In the genomic region with DNA sequence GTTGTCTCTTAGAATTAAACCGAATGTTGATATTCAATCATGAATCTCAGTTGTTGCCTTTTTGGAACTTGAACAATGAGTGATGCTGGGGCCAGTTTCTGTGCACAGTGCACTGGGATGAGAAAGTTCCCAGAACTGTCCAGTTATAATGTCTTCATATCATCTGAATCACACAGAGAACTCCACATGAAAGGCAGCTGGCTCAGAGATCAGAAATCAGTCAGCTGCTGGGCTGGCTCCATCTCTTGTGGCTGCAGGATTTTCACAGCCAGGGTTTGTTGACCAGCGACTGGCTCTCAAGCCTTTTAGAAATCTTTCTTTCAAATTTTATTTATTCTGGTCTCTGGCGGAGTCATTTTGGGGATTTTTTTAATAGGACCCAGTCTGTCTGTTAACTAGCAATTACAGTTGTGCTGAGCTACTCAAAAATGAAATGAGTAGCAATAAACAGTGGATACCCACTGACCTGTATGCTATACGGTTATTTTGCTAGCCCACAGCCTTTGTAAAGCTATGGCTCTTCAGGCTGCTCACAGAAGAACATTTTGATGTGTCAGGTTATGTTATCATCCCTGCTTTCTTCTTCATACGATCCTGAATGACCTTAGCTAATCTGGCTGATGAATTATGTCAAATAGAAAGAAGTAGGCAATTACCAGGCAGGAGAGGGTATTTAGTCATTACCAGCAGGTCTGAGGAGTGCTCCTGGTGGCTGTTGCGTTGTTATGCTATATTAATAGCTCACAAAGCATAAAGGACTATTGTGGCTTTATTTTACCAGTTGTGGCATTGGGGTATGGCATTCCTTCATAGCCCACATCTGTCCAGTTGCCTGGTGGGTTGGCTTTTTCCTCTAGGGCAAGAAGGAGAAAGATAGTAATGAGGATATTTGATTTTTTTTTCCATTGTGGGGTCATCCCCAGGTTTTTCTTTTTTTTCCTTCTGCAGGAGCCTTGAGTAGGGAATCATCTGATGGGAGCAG, we compare ENCODE assay signal across 17 cellular contexts. TPM values are rescaled to one million over a fixed set of nuclear protein-coding genes. Genes with fewer than 3 reads are reported as not detected.
DNase-seq lines count a peak whose midpoint lies in the region; ATAC-seq and TF ChIP-seq lines count a peak whose summit lies in the region.
"Had no signal": no experiment of that assay in that cellular context is flagged by ENCODE, and none has a peak within 500 bp of the region (broad histone marks: within the 10 kb centered on the region; RNA-seq: fewer than 3 reads in every experiment).

No MANE protein-coding gene starts in this region.

- intact Hi-C loops in Right ventricle myocardium inferior (cut with DNase I), result no loop called here

- peak; percentile 75 for DNase-seq in DMS79 (lab: John Stamatoyannopoulos, UW)
- DNase-seq in NCI-H1105 treated with DMSO at 0.1 percent for 48 hours (lab: John Stamatoyannopoulos, UW), result peak; percentile 73
- DNase-seq in coronary artery (ENCODE audit: low spot score), result no peak
- DNase-seq in neural progenitor cell (ENCODE audit: low spot score), result peak; percentile 13
- DNase-seq in HAP-1 (ENCODE audit: low spot score in 2 of 2), result no peak
- no peak for DNase-seq in NCI-H2081 (lab: John Stamatoyannopoulos, UW)
- no peak for DNase-seq in Right ventricle myocardium inferior (ENCODE audit: missing footprints)
- no peak for DNase-seq in activated gamma-delta T cell treated with Interleukin-2 at 50 U/mL for 16 hours
- DNase-seq: activated CD4-positive, alpha-beta T cell treated with anti-CD3 and anti-CD28 coated beads, Interleukin-2, amount 10 ng/mL, durations not matched to agents 7 days and 5 days; activated T-cell treated with anti-CD3 and anti-CD28 coated beads, Interleukin-2, amount 50 U/mL, for 72 hours; amniotic stem cell; mucosa of descending colon; right lobe of liver; stimulated activated CD4-positive, alpha-beta T cell treated with anti-CD3 and anti-CD28 coated beads, Interleukin-4, amount 100 ng/mL, for 24 hours; T-helper 17 cell had no signal

- H3K9me3 ChIP-seq in neural progenitor cell (ENCODE audit: low read depth) (no peaks in the 10 kb centered on the region), HAP-1 (no peaks in the 10 kb centered on the region)
- H3K9me3 ChIP-seq: mucosa of descending colon, right lobe of liver had no signal

- H3K9ac ChIP-seq in neural progenitor cell, result no peak overlapping the region
- H3K9ac ChIP-seq: BLaER1 had no signal

- peak overlapping the region; percentile 63 to 80 for H3K27ac ChIP-seq in coronary artery
- no peak overlapping the region for H3K27ac ChIP-seq in neural progenitor cell
- H3K27ac ChIP-seq: BLaER1, right lobe of liver had no signal

- no peaks in the 10 kb centered on the region for H3K9me3 Mint-ChIP-seq in neural progenitor cell
- H3K9me3 Mint-ChIP-seq: activated CD4-positive, alpha-beta T cell treated with anti-CD3 and anti-CD28 coated beads, Interleukin-2, amount 10 ng/mL, durations not matched to agents 7 days and 5 days; stimulated activated memory B cell treated with anti-CD40 and anti-IgM and Interleukin-4, amounts not matched to agents 10 μg/mL and 1 μg/mL and 100 μg/mL, for 72 hours had no signal

- H3K27me3 Mint-ChIP-seq in neural progenitor cell (ENCODE audit: insufficient read depth, low read depth), result peaks cover 11% of the 10 kb centered on the region

- peaks cover 50% of the 10 kb centered on the region for H3K4me1 Mint-ChIP-seq in neural progenitor cell
- H3K4me1 Mint-ChIP-seq: activated CD4-positive, alpha-beta T cell treated with anti-CD3 and anti-CD28 coated beads, Interleukin-2, amount 10 ng/mL, durations not matched to agents 7 days and 5 days had no signal

- no peaks in the 10 kb centered on the region for H4K20me1 ChIP-seq in neural progenitor cell (ENCODE audit: low read depth)
- H4K20me1 ChIP-seq: BLaER1 had no signal

- H3K4me1 ChIP-seq in neural progenitor cell (peaks cover 31% of the 10 kb centered on the region), HAP-1 (no peaks in the 10 kb centered on the region)
- H3K4me1 ChIP-seq: BLaER1 had no signal

- H3K4me3 ChIP-seq in coronary artery, result peak overlapping the region; percentile 27
- peak overlapping the region; percentile 63 for H3K4me3 ChIP-seq in neural progenitor cell
- H3K4me3 ChIP-seq in HAP-1, result no peak overlapping the region
- H3K4me3 ChIP-seq: BLaER1, mucosa of descending colon, right lobe of liver had no signal

- no peaks in the 10 kb centered on the region for H3K36me3 ChIP-seq in neural progenitor cell
- no peaks in the 10 kb centered on the region for H3K36me3 ChIP-seq in HAP-1 (replicated peaks)
- H3K36me3 ChIP-seq: BLaER1, right lobe of liver had no signal

- peaks cover 3% of the 10 kb centered on the region for H3K36me3 Mint-ChIP-seq in neural progenitor cell
- H3K36me3 Mint-ChIP-seq: stimulated activated memory B cell treated with anti-CD40 and anti-IgM and Interleukin-4, amounts not matched to agents 10 μg/mL and 1 μg/mL and 100 μg/mL, for 72 hours had no signal

- H3K27me3 ChIP-seq in neural progenitor cell, result peaks cover 19% of the 10 kb centered on the region
- peaks cover 55% of the 10 kb centered on the region for H3K27me3 ChIP-seq in HAP-1 (ENCODE audit: low read depth)
- H3K27me3 ChIP-seq: BLaER1 had no signal

- in situ Hi-C loops in HAP-1 (cut with MboI; ENCODE audit: low sequenced_read_pairs), result no loop called here

- ATAC-seq in Right ventricle myocardium inferior, result no peak
- ATAC-seq: activated T-cell treated with anti-CD3 and anti-CD28 coated beads, Interleukin-2, amount 50 U/mL, for 72 hours; mucosa of descending colon; right lobe of liver; stimulated activated memory B cell treated with anti-CD40 and anti-IgM and Interleukin-4, amounts not matched to agents 10 μg/mL and 1 μg/mL and 100 μg/mL, for 72 hours; T-helper 17 cell had no signal

- TF ChIP-seq CTCF in coronary artery (IDR thresholded peaks at IDR 0.05) (no peak), neural progenitor cell (IDR thresholded peaks at IDR 0.05) (no peak)

- H3K79me2 ChIP-seq in neural progenitor cell (ENCODE audit: low read depth), result peaks cover 36% of the 10 kb centered on the region

- peak overlapping the region; percentile 93 for H3K4me2 ChIP-seq in neural progenitor cell
- H3K4me2 ChIP-seq: BLaER1 had no signal

- peak overlapping the region; percentile 98 for H3K4me3 Mint-ChIP-seq in neural progenitor cell
- H3K4me3 Mint-ChIP-seq: activated CD4-positive, alpha-beta T cell treated with anti-CD3 and anti-CD28 coated beads, Interleukin-2, amount 10 ng/mL, durations not matched to agents 7 days and 5 days; activated T-cell treated with anti-CD3 and anti-CD28 coated beads, Interleukin-2, amount 50 U/mL, for 72 hours; stimulated activated memory B cell treated with anti-CD40 and anti-IgM and Interleukin-4, amounts not matched to agents 10 μg/mL and 1 μg/mL and 100 μg/mL, for 72 hours; T-helper 17 cell had no signal

- H3K27ac Mint-ChIP-seq in neural progenitor cell, result peak overlapping the region; percentile 99
- H3K27ac Mint-ChIP-seq: activated CD4-positive, alpha-beta T cell treated with anti-CD3 and anti-CD28 coated beads, Interleukin-2, amount 10 ng/mL, durations not matched to agents 7 days and 5 days; activated T-cell treated with anti-CD3 and anti-CD28 coated beads, Interleukin-2, amount 50 U/mL, for 72 hours; stimulated activated memory B cell treated with anti-CD40 and anti-IgM and Interleukin-4, amounts not matched to agents 10 μg/mL and 1 μg/mL and 100 μg/mL, for 72 hours; T-helper 17 cell had no signal

- peaks cover 46% of the 10 kb centered on the region for H3F3A ChIP-seq in neural progenitor cell (ENCODE audit: low read depth)

- H2AFZ ChIP-seq in neural progenitor cell (replicated peaks), result no peak overlapping the region

RNA-seq across cellular contexts. Expression of gene FAT3, which starts 3.6 kb away (rescaled TPM):
- 20.9 and 22.0 TPM in 2 replicates for total RNA-seq in neural progenitor cell (ENCODE audit: low replicate concordance)
- total RNA-seq in Right ventricle myocardium inferior, result 0.03 TPM
- total RNA-seq: activated CD4-positive, alpha-beta T cell treated with anti-CD3 and anti-CD28 coated beads, Interleukin-2, amount 10 ng/mL, durations not matched to agents 7 days and 5 days; activated T-cell treated with anti-CD3 and anti-CD28 coated beads, Interleukin-2, amount 50 U/mL, for 72 hours; T-helper 17 cell had no signal

Comparison
In these comparisons a context has a peak if more than half of its experiments do, and no peak if none do; other contexts are left out.
1. DNase-seq: peak in DMS79 (single experiment), NCI-H1105 treated with DMSO at 0.1 percent for 48 hours (single experiment) and neural progenitor cell (single experiment); none in coronary artery (single experiment), HAP-1 (0 of 2), NCI-H2081 (0 of 2), Right ventricle myocardium inferior (single experiment) and activated gamma-delta T cell treated with Interleukin-2 at 50 U/mL for 16 hours (single experiment).
2. RNA of gene FAT3, which starts 3.6 kb away (total RNA-seq): 20.9 to 22.0 TPM in neural progenitor cell; 0.03 TPM in Right ventricle myocardium inferior (single experiment); every median in the first group is over 10 times any median in the second.